Comparison of ENCODE assay signal across 8 cellular contexts in genomic region chr20:63973636-63974401, GRCh38. TPM values are rescaled to one million over a fixed set of nuclear protein-coding genes. Genes with fewer than 3 reads are reported as not detected.
DNase-seq lines count a peak whose midpoint lies in the region; ATAC-seq, FAIRE-seq and TF ChIP-seq lines count a peak whose summit lies in the region.

No MANE protein-coding gene starts in this region.

- no peaks in the 10 kb centered on the region for H3K9me3 ChIP-seq in stomach

- H3K27me3 ChIP-seq in stomach = peaks cover 0 to 3% (median 0%) of the 10 kb centered on the region in 3 donors

- H3K9me3 Mint-ChIP-seq in naive thymus-derived CD8-positive, alpha-beta T cell = no peaks in the 10 kb centered on the region

- H3K4me3 Mint-ChIP-seq in naive thymus-derived CD8-positive, alpha-beta T cell = peak overlapping the region in 3 of 10 donors; percentile 3 to 37 (median 14)

- 13 to 20% (median 14%) methylated on average over 26 to 37 of the region's 37 CpGs for WGBS in stomach, 5 donors

- TF ChIP-seq EP300 in Ishikawa (IDR thresholded peaks at IDR 0.05; ENCODE audit: borderline replicate concordance) (no peak; the same call in 1 of the 2 replicates), stomach (IDR thresholded peaks at IDR 0.05) (no peak)

- H3K27me3 Mint-ChIP-seq in naive thymus-derived CD8-positive, alpha-beta T cell = no peaks in the 10 kb centered on the region

- peaks cover 23 to 48% (median 42%) of the 10 kb centered on the region in 4 donors for H3K4me1 ChIP-seq in stomach

- H3K36me3 ChIP-seq in stomach = peaks cover 0 to 10% (median 0%) of the 10 kb centered on the region in 4 donors

- DNase-seq in ELR (ENCODE audit: low read depth) = peak; percentile 92
- DNase-seq in RCC 7860 (ENCODE audit: low spot score) = peak; percentile 65
- DNase-seq in activated T-helper 9 cell treated with anti-CD3 and anti-CD28 coated beads, Interleukin-2, amount 50 U/mL, for 16 hours (ENCODE audit: low read depth) = peak; percentile 73
- DNase-seq in fibroblast of mammary gland (ENCODE audit: low read depth) = peak; percentile 76
- peak; percentile 57 to 89 (median 77) for DNase-seq in naive thymus-derived CD8-positive, alpha-beta T cell
- DNase-seq in stomach = peak; percentile 90

- TF ChIP-seq RAD21 in Ishikawa (IDR thresholded peaks at IDR 0.05; ENCODE audit: low read depth) = peak; percentile 86

- H3K27ac Mint-ChIP-seq in naive thymus-derived CD8-positive, alpha-beta T cell = peak overlapping the region in 9 of 10 donors; percentile 30 to 83 (median 71)

- TF ChIP-seq CTCF in fibroblast of mammary gland (conservative IDR thresholded peaks at IDR 0.05; ENCODE audit: control insufficient read depth, insufficient read depth, low read depth, low read length) = peak; percentile 84
- peak in 5 of 7 experiments; percentile 95 to 100 (median 98) for TF ChIP-seq CTCF in stomach (IDR thresholded peaks at IDR 0.05)

- H3K27ac ChIP-seq in stomach = peak overlapping the region; percentile 27 to 68 (median 41)

- peak; percentile 57 to 62 for ATAC-seq in naive thymus-derived CD8-positive, alpha-beta T cell
- no peak for ATAC-seq in HG02571 (IDR thresholded peaks at IDR 0.05; ENCODE audit: unreplicated experiment)

- peaks cover 0 to 27% (median 0%) of the 10 kb centered on the region in 3 donors for H3K36me3 Mint-ChIP-seq in naive thymus-derived CD8-positive, alpha-beta T cell

- peak overlapping the region; percentile 55 for H3K4me3 ChIP-seq in fibroblast of mammary gland (ENCODE audit: control insufficient read depth, low read depth, low read length)
- peak overlapping the region; percentile 29 to 36 (median 32) for H3K4me3 ChIP-seq in stomach

- POLR2A ChIA-PET in naive thymus-derived CD8-positive, alpha-beta T cell (lab: Charles Lee) = interaction anchor here (0.6 to 2.1 kb wide), 8 partner anchors 10 to 453 kb away, joined by 3 to 8 read pairs (median 4); partner anchors contain the start of genes DNAJC5, TPD52L2 and UCKL1

- TF ChIP-seq POLR2A in stomach (IDR thresholded peaks at IDR 0.05) = no peak

- H3K4me1 Mint-ChIP-seq in naive thymus-derived CD8-positive, alpha-beta T cell = peaks cover 29 to 58% (median 47%) of the 10 kb centered on the region in 4 donors

- intact Hi-C loops in stomach (cut with DNase I; ENCODE audit: low total_unique reads) = loop anchor here (5.0 kb wide), 1 partner anchor 437 kb away; the partner anchor contains the start of gene PTK6

- no peak for FAIRE-seq in RCC 7860 (lab: Jason Lieb, UNC)

TF ChIP-seq in Ishikawa, 13 proteins besides CTCF, POLR2A, EP300 and RAD21:
- 0 out of 2 replicates have a peak, but pooled peaks have one; percentile 36 for TF ChIP-seq YY1 (IDR thresholded peaks at IDR 0.05; ENCODE audit: low read depth)
- no peak for TF ChIP-seq REST (IDR thresholded peaks at IDR 0.05; ENCODE audit: low read depth)
- TF ChIP-seq USF1 (IDR thresholded peaks at IDR 0.05) = no peak
- peak; percentile 58; the same call in 1 of the 2 replicates for TF ChIP-seq ZBTB7A (IDR thresholded peaks at IDR 0.05; ENCODE audit: low read depth)
- peak; percentile 78 for TF ChIP-seq MAX (IDR thresholded peaks at IDR 0.05)
- no peak for TF ChIP-seq EGR1 (IDR thresholded peaks at IDR 0.05)
- peak; percentile 36; the same call in 1 of the 2 replicates for TF ChIP-seq TCF12 (IDR thresholded peaks at IDR 0.05; ENCODE audit: low read depth)

RNA-seq across cellular contexts. Expression of gene ZNF512B, which starts 4.1 kb away (rescaled TPM):
- total RNA-seq in naive thymus-derived CD8-positive, alpha-beta T cell = 10 to 100 TPM; 17.7 to 19.4 TPM
- 1 to 10 TPM in 1 of 3 donors, under 1 TPM in 2; 0.57 to 1.5 (median 0.59) TPM for polyA plus RNA-seq in naive thymus-derived CD8-positive, alpha-beta T cell
- total RNA-seq in stomach = 10 to 100 TPM in 2 of 5 donors, 1 to 10 TPM in 3; 6.1 to 12.1 (median 9.2) TPM
- polyA plus RNA-seq in stomach = 1 to 10 TPM; 3.5 to 7.6 (median 6.3) TPM

RNA-seq across cellular contexts. Expression of gene SAMD10, which starts 5.6 kb away (rescaled TPM):
- total RNA-seq in naive thymus-derived CD8-positive, alpha-beta T cell = 1 to 10 TPM; 7.7 to 9.3 TPM
- 10 to 100 TPM in 1 of 3 donors, 1 to 10 TPM in 2; 7.4 to 15.4 (median 8.9) TPM for polyA plus RNA-seq in naive thymus-derived CD8-positive, alpha-beta T cell
- total RNA-seq in stomach = 10 to 100 TPM in 2 of 5 donors, 1 to 10 TPM in 3; 2.9 to 68.1 (median 9.4) TPM
- polyA plus RNA-seq in stomach = 1 to 10 TPM; 4.9 to 6.6 (median 6.3) TPM

RNA-seq across cellular contexts. Expression of gene PRPF6, which starts 7.1 kb away (rescaled TPM):
- 10 to 100 TPM; 91.1 to 93.3 TPM for total RNA-seq in naive thymus-derived CD8-positive, alpha-beta T cell
- 100 to 1,000 TPM in 1 of 3 donors, 10 to 100 TPM in 2; 67.2 to 110 (median 85.9) TPM for polyA plus RNA-seq in naive thymus-derived CD8-positive, alpha-beta T cell
- 10 to 100 TPM; 30.4 to 67.4 (median 39.7) TPM for total RNA-seq in stomach
- polyA plus RNA-seq in stomach = 10 to 100 TPM; 27.0 to 44.2 (median 39.6) TPM

RNA-seq across cellular contexts. Expression of gene UCKL1, which starts 17.6 kb away (rescaled TPM):
- total RNA-seq in naive thymus-derived CD8-positive, alpha-beta T cell = 10 to 100 TPM; 48.2 to 50.9 TPM
- polyA plus RNA-seq in naive thymus-derived CD8-positive, alpha-beta T cell = 10 to 100 TPM; 19.8 to 28.3 (median 21.0) TPM
- 100 to 1,000 TPM in 1 of 5 donors, 10 to 100 TPM in 4; 20.9 to 107 (median 36.8) TPM for total RNA-seq in stomach
- 10 to 100 TPM; 17.7 to 60.5 (median 24.0) TPM for polyA plus RNA-seq in stomach
